Comparison of ENCODE assay signal across 24 cellular contexts in genomic region chr7:99008921-99009530, GRCh38.
"Had no signal": no experiment of that assay in that cellular context is flagged by ENCODE, and none has a peak within 500 bp of the region (broad histone marks: within the 10 kb centered on the region; RNA-seq: fewer than 3 reads in every experiment).

No MANE protein-coding gene starts in this region.

- H3K27me3 ChIP-seq: neural progenitor cell, SJSA1, stomach, upper lobe of left lung had no signal

- H3K4me3 ChIP-seq: neural progenitor cell, prostate gland, SJSA1, stomach, upper lobe of left lung had no signal

- H3K27ac ChIP-seq: neural progenitor cell, prostate gland, SJSA1, stomach, upper lobe of left lung, WERI-Rb-1 had no signal

- H3K36me3 ChIP-seq: neural progenitor cell had no signal

- DNase-seq: activated CD4-positive, alpha-beta T cell treated with anti-CD3 and anti-CD28 coated beads, Interleukin-2, amount 10 ng/mL, durations not matched to agents 7 days and 5 days; activated CD4-positive, CD25-positive, alpha-beta regulatory T cell treated with anti-CD3 and anti-CD28 coated beads, Interleukin-2, amount 50 U/mL, for 72 hours; caudate nucleus; dermis blood vessel endothelial cell; effector memory CD4-positive, alpha-beta T cell; foreskin melanocyte; glutamatergic neuron; hypothalamus; mesendoderm; stimulated activated CD4-positive, alpha-beta T cell treated with anti-CD3 and anti-CD28 coated beads, Interleukin-12 subunit alpha, Interleukin-12 subunit beta, amount 100 ng/mL, for 4 hours; stomach; T-helper 1 cell; WERI-Rb-1 had no signal

- H3K27me3 Mint-ChIP-seq: activated CD4-positive, alpha-beta T cell treated with anti-CD3 and anti-CD28 coated beads, Interleukin-2, amount 10 ng/mL, durations not matched to agents 7 days and 5 days; activated T-helper 17 cell treated with anti-CD3 and anti-CD28 coated beads, Interleukin-2, amount 50 U/mL, for 72 hours; brain; naive thymus-derived CD4-positive, alpha-beta T cell had no signal

- H3K27ac Mint-ChIP-seq: activated CD4-positive, alpha-beta T cell treated with anti-CD3 and anti-CD28 coated beads, Interleukin-2, amount 10 ng/mL, durations not matched to agents 7 days and 5 days; activated T-helper 17 cell treated with anti-CD3 and anti-CD28 coated beads, Interleukin-2, amount 50 U/mL, for 72 hours; brain; neural progenitor cell; stimulated activated effector memory CD8-positive, alpha-beta T cell treated with anti-CD3 and anti-CD28 coated beads, Interleukin-12 subunit alpha, Interleukin-12 subunit beta, amount 100 ng/mL, for 72 hours had no signal

- H3K4me1 ChIP-seq: neural progenitor cell, prostate gland, stomach had no signal

- ATAC-seq: activated naive CD4-positive, alpha-beta T cell treated with anti-CD3 and anti-CD28 coated beads, Interleukin-2, amount 50 U/mL, for 72 hours; activated T-helper 17 cell treated with anti-CD3 and anti-CD28 coated beads, Interleukin-2, amount 50 U/mL, for 72 hours; esophagus mucosa; naive thymus-derived CD4-positive, alpha-beta T cell; right cardiac atrium; stimulated activated effector memory CD8-positive, alpha-beta T cell treated with anti-CD3 and anti-CD28 coated beads, Interleukin-12 subunit alpha, Interleukin-12 subunit beta, amount 100 ng/mL, for 72 hours had no signal

- H3K4me3 Mint-ChIP-seq: activated CD4-positive, alpha-beta T cell treated with anti-CD3 and anti-CD28 coated beads, Interleukin-2, amount 10 ng/mL, durations not matched to agents 7 days and 5 days; activated T-helper 17 cell treated with anti-CD3 and anti-CD28 coated beads, Interleukin-2, amount 50 U/mL, for 72 hours; brain; naive thymus-derived CD4-positive, alpha-beta T cell; neural progenitor cell; stimulated activated effector memory CD8-positive, alpha-beta T cell treated with anti-CD3 and anti-CD28 coated beads, Interleukin-12 subunit alpha, Interleukin-12 subunit beta, amount 100 ng/mL, for 72 hours had no signal

- H3K9me3 ChIP-seq: prostate gland, SJSA1, stomach, upper lobe of left lung had no signal

- H3K4me1 Mint-ChIP-seq: activated CD4-positive, alpha-beta T cell treated with anti-CD3 and anti-CD28 coated beads, Interleukin-2, amount 10 ng/mL, durations not matched to agents 7 days and 5 days; activated T-helper 17 cell treated with anti-CD3 and anti-CD28 coated beads, Interleukin-2, amount 50 U/mL, for 72 hours; brain; naive thymus-derived CD4-positive, alpha-beta T cell; neural progenitor cell; stimulated activated effector memory CD8-positive, alpha-beta T cell treated with anti-CD3 and anti-CD28 coated beads, Interleukin-12 subunit alpha, Interleukin-12 subunit beta, amount 100 ng/mL, for 72 hours had no signal

- H3K9me3 Mint-ChIP-seq: activated CD4-positive, alpha-beta T cell treated with anti-CD3 and anti-CD28 coated beads, Interleukin-2, amount 10 ng/mL, durations not matched to agents 7 days and 5 days; activated naive CD4-positive, alpha-beta T cell treated with anti-CD3 and anti-CD28 coated beads, Interleukin-2, amount 50 U/mL, for 72 hours; activated T-helper 17 cell treated with anti-CD3 and anti-CD28 coated beads, Interleukin-2, amount 50 U/mL, for 72 hours; brain; naive thymus-derived CD4-positive, alpha-beta T cell; neural progenitor cell; stimulated activated effector memory CD8-positive, alpha-beta T cell treated with anti-CD3 and anti-CD28 coated beads, Interleukin-12 subunit alpha, Interleukin-12 subunit beta, amount 100 ng/mL, for 72 hours had no signal
